In genomic region chr4:22412013-22412412, GRCh38 we compare ENCODE assay signal across 40 cellular contexts.
"Had no signal": no experiment of that assay in that cellular context is flagged by ENCODE, and none has a peak within 500 bp of the region (broad histone marks: within the 10 kb centered on the region; RNA-seq: fewer than 3 reads in every experiment).

No MANE protein-coding gene starts in this region.

- H3K27me3 Mint-ChIP-seq: activated naive CD4-positive, alpha-beta T cell treated with anti-CD3 and anti-CD28 coated beads, Interleukin-2, amount 10 ng/mL, durations not matched to agents 7 days and 5 days; activated naive CD4-positive, alpha-beta T cell treated with anti-CD3 and anti-CD28 coated beads, Interleukin-2, amount 50 U/mL, for 24 hours; activated naive CD8-positive, alpha-beta T cell; activated naive CD8-positive, alpha-beta T cell treated with anti-CD3 and anti-CD28 coated beads for 36 hours; activated naive CD8-positive, alpha-beta T cell treated with anti-CD3 and anti-CD28 coated beads, Interleukin-2, amount 10 ng/mL, durations not matched to agents 7 days and 5 days; activated naive CD8-positive, alpha-beta T cell treated with anti-CD3 and anti-CD28 coated beads, Interleukin-2, amount 50 U/mL, for 24 hours; activated T-cell treated with anti-CD3 and anti-CD28 coated beads, Interleukin-2, amount 50 U/mL, for 24 hours; activated T-helper 17 cell treated with anti-CD3 and anti-CD28 coated beads, Interleukin-2, amount 50 U/mL, for 72 hours; brain; central memory CD8-positive, alpha-beta T cell had no signal

- H3K36me3 ChIP-seq: adrenal gland, brain microvascular endothelial cell, breast epithelium had no signal

- FAIRE-seq: astrocyte, bronchial epithelial cell had no signal

- H3K27ac Mint-ChIP-seq: activated naive CD4-positive, alpha-beta T cell treated with anti-CD3 and anti-CD28 coated beads for 36 hours; activated naive CD4-positive, alpha-beta T cell treated with anti-CD3 and anti-CD28 coated beads, Interleukin-2, amount 10 ng/mL, durations not matched to agents 7 days and 5 days; activated naive CD4-positive, alpha-beta T cell treated with anti-CD3 and anti-CD28 coated beads, Interleukin-2, amount 50 U/mL, for 24 hours; activated naive CD4-positive, alpha-beta T cell treated with anti-CD3 and anti-CD28 coated beads, Interleukin-2, amount 50 U/mL, for 72 hours; activated naive CD8-positive, alpha-beta T cell; activated naive CD8-positive, alpha-beta T cell treated with anti-CD3 and anti-CD28 coated beads for 36 hours; activated naive CD8-positive, alpha-beta T cell treated with anti-CD3 and anti-CD28 coated beads, Interleukin-2, amount 10 ng/mL, durations not matched to agents 7 days and 5 days; activated naive CD8-positive, alpha-beta T cell treated with anti-CD3 and anti-CD28 coated beads, Interleukin-2, amount 50 U/mL, for 24 hours; activated T-cell treated with anti-CD3 and anti-CD28 coated beads, Interleukin-2, amount 50 U/mL, for 24 hours; activated T-cell treated with anti-CD3 and anti-CD28 coated beads, Interleukin-2, amount 50 U/mL, for 72 hours; activated T-helper 1 cell treated with anti-CD3 and anti-CD28 coated beads, Interleukin-12 subunit alpha, Interleukin-12 subunit beta, Interleukin-2, Interleukin-4 antibody, amounts not matched to agents 30 ng/mL and 10 ng/mL and 1 ng/mL, durations not matched to agents 14 hours and 24 hours and 36 hours; activated T-helper 17 cell treated with anti-CD3 and anti-CD28 coated beads, Interleukin-2, amount 50 U/mL, for 72 hours; activated T-helper 2 cell treated with anti-CD3 and anti-CD28 coated beads, Interferon-gamma antibody, Interleukin-2, Interleukin-4, amounts not matched to agents 10 μg/mL and 5 μg/mL and 100 μg/mL, durations not matched to agents 14 hours and 24 hours and 36 hours; brain had no signal

- H3K4me3 Mint-ChIP-seq: activated naive CD4-positive, alpha-beta T cell treated with anti-CD3 and anti-CD28 coated beads for 36 hours; activated naive CD4-positive, alpha-beta T cell treated with anti-CD3 and anti-CD28 coated beads, Interleukin-2, amount 10 ng/mL, durations not matched to agents 7 days and 5 days; activated naive CD4-positive, alpha-beta T cell treated with anti-CD3 and anti-CD28 coated beads, Interleukin-2, amount 50 U/mL, for 24 hours; activated naive CD8-positive, alpha-beta T cell; activated naive CD8-positive, alpha-beta T cell treated with anti-CD3 and anti-CD28 coated beads for 36 hours; activated naive CD8-positive, alpha-beta T cell treated with anti-CD3 and anti-CD28 coated beads, Interleukin-2, amount 10 ng/mL, durations not matched to agents 7 days and 5 days; activated naive CD8-positive, alpha-beta T cell treated with anti-CD3 and anti-CD28 coated beads, Interleukin-2, amount 50 U/mL, for 24 hours; activated T-cell treated with anti-CD3 and anti-CD28 coated beads, Interleukin-2, amount 50 U/mL, for 24 hours; activated T-cell treated with anti-CD3 and anti-CD28 coated beads, Interleukin-2, amount 50 U/mL, for 4 hours; activated T-cell treated with anti-CD3 and anti-CD28 coated beads, Interleukin-2, amount 50 U/mL, for 72 hours; activated T-helper 1 cell treated with anti-CD3 and anti-CD28 coated beads, Interleukin-12 subunit alpha, Interleukin-12 subunit beta, Interleukin-2, Interleukin-4 antibody, amounts not matched to agents 30 ng/mL and 10 ng/mL and 1 ng/mL, durations not matched to agents 14 hours and 24 hours and 36 hours; activated T-helper 17 cell treated with anti-CD3 and anti-CD28 coated beads, Interleukin-2, amount 50 U/mL, for 72 hours; brain; central memory CD8-positive, alpha-beta T cell had no signal

- H3K9me3 Mint-ChIP-seq: activated naive CD4-positive, alpha-beta T cell treated with anti-CD3 and anti-CD28 coated beads for 36 hours; activated naive CD4-positive, alpha-beta T cell treated with anti-CD3 and anti-CD28 coated beads, Interleukin-2, amount 10 ng/mL, durations not matched to agents 7 days and 5 days; activated naive CD4-positive, alpha-beta T cell treated with anti-CD3 and anti-CD28 coated beads, Interleukin-2, amount 50 U/mL, for 24 hours; activated naive CD4-positive, alpha-beta T cell treated with anti-CD3 and anti-CD28 coated beads, Interleukin-2, amount 50 U/mL, for 72 hours; activated naive CD8-positive, alpha-beta T cell treated with anti-CD3 and anti-CD28 coated beads for 36 hours; activated naive CD8-positive, alpha-beta T cell treated with anti-CD3 and anti-CD28 coated beads, Interleukin-2, amount 10 ng/mL, durations not matched to agents 7 days and 5 days; activated naive CD8-positive, alpha-beta T cell treated with anti-CD3 and anti-CD28 coated beads, Interleukin-2, amount 50 U/mL, for 24 hours; activated T-cell treated with anti-CD3 and anti-CD28 coated beads, Interleukin-2, amount 50 U/mL, for 24 hours; activated T-cell treated with anti-CD3 and anti-CD28 coated beads, Interleukin-2, amount 50 U/mL, for 4 hours; activated T-cell treated with anti-CD3 and anti-CD28 coated beads, Interleukin-2, amount 50 U/mL, for 72 hours; activated T-helper 1 cell treated with anti-CD3 and anti-CD28 coated beads, Interleukin-12 subunit alpha, Interleukin-12 subunit beta, Interleukin-2, Interleukin-4 antibody, amounts not matched to agents 30 ng/mL and 10 ng/mL and 1 ng/mL, durations not matched to agents 14 hours and 24 hours and 36 hours; activated T-helper 17 cell treated with anti-CD3 and anti-CD28 coated beads, Interleukin-2, amount 50 U/mL, for 72 hours; activated T-helper 2 cell treated with anti-CD3 and anti-CD28 coated beads, Interferon-gamma antibody, Interleukin-2, Interleukin-4, amounts not matched to agents 10 μg/mL and 5 μg/mL and 100 μg/mL, durations not matched to agents 14 hours and 24 hours and 36 hours; brain; central memory CD8-positive, alpha-beta T cell had no signal

- H3K27me3 ChIP-seq: adrenal gland, ascending aorta, body of pancreas, brain microvascular endothelial cell, breast epithelium, cardiac muscle cell had no signal

- H3K9me3 ChIP-seq: adrenal gland, ascending aorta, body of pancreas, breast epithelium had no signal

- ATAC-seq: activated naive CD4-positive, alpha-beta T cell treated with anti-CD3 and anti-CD28 coated beads, Interleukin-2, amount 50 U/mL, for 72 hours; activated naive CD8-positive, alpha-beta T cell treated with anti-CD3 and anti-CD28 coated beads, Interleukin-2, amount 50 U/mL, for 24 hours; activated T-cell treated with anti-CD3 and anti-CD28 coated beads, Interleukin-2, amount 50 U/mL, for 4 hours; activated T-cell treated with anti-CD3 and anti-CD28 coated beads, Interleukin-2, amount 50 U/mL, for 72 hours; activated T-helper 17 cell treated with anti-CD3 and anti-CD28 coated beads, Interleukin-2, amount 50 U/mL, for 72 hours; body of pancreas had no signal

- H3K36me3 Mint-ChIP-seq: activated naive CD4-positive, alpha-beta T cell treated with anti-CD3 and anti-CD28 coated beads, Interleukin-2, amount 10 ng/mL, durations not matched to agents 7 days and 5 days; activated naive CD4-positive, alpha-beta T cell treated with anti-CD3 and anti-CD28 coated beads, Interleukin-2, amount 50 U/mL, for 24 hours; activated naive CD4-positive, alpha-beta T cell treated with anti-CD3 and anti-CD28 coated beads, Interleukin-2, amount 50 U/mL, for 72 hours; activated naive CD8-positive, alpha-beta T cell; activated naive CD8-positive, alpha-beta T cell treated with anti-CD3 and anti-CD28 coated beads, Interleukin-2, amount 10 ng/mL, durations not matched to agents 7 days and 5 days had no signal

- H3K4me1 ChIP-seq: adrenal gland, ascending aorta, body of pancreas, breast epithelium had no signal

- H3K27ac ChIP-seq: adrenal gland, ascending aorta, body of pancreas, brain microvascular endothelial cell, breast epithelium, cardiac muscle cell had no signal

- H3K4me1 Mint-ChIP-seq: activated naive CD4-positive, alpha-beta T cell treated with anti-CD3 and anti-CD28 coated beads, Interleukin-2, amount 10 ng/mL, durations not matched to agents 7 days and 5 days; activated naive CD8-positive, alpha-beta T cell treated with anti-CD3 and anti-CD28 coated beads for 36 hours; activated naive CD8-positive, alpha-beta T cell treated with anti-CD3 and anti-CD28 coated beads, Interleukin-2, amount 10 ng/mL, durations not matched to agents 7 days and 5 days; activated T-helper 17 cell treated with anti-CD3 and anti-CD28 coated beads, Interleukin-2, amount 50 U/mL, for 72 hours; brain; central memory CD8-positive, alpha-beta T cell had no signal

- DNase-seq: activated effector memory CD4-positive, alpha-beta T cell treated with anti-CD3 and anti-CD28 coated beads, Interleukin-2, amount 50 U/mL, for 16 hours; activated effector memory CD4-positive, alpha-beta T cell treated with Interleukin-2 at 50 U/mL for 16 hours; activated gamma-delta T cell; activated gamma-delta T cell treated with Interleukin-2 at 50 U/mL for 16 hours; activated naive CD4-positive, alpha-beta T cell; activated naive CD4-positive, alpha-beta T cell treated with anti-CD3 and anti-CD28 coated beads for 36 hours; activated naive CD4-positive, alpha-beta T cell treated with anti-CD3 and anti-CD28 coated beads, Interleukin-2, amount 10 ng/mL, durations not matched to agents 7 days and 5 days; activated naive CD4-positive, alpha-beta T cell treated with anti-CD3 and anti-CD28 coated beads, Interleukin-2, amount 50 U/mL, for 16 hours; activated naive CD4-positive, alpha-beta T cell treated with Interleukin-2 at 50 U/mL for 16 hours; activated naive CD8-positive, alpha-beta T cell treated with anti-CD3 and anti-CD28 coated beads for 36 hours; activated naive CD8-positive, alpha-beta T cell treated with anti-CD3 and anti-CD28 coated beads, Interleukin-2, amount 10 ng/mL, durations not matched to agents 7 days and 5 days; activated naive CD8-positive, alpha-beta T cell treated with anti-CD3 and anti-CD28 coated beads, Interleukin-2, amount 50 U/mL, for 24 hours; activated T-cell treated with anti-CD3 and anti-CD28 coated beads for 4 hours; activated T-cell treated with anti-CD3 and anti-CD28 coated beads, Interleukin-2, amount 50 U/mL, for 1 hour; activated T-cell treated with anti-CD3 and anti-CD28 coated beads, Interleukin-2, amount 50 U/mL, for 24 hours; activated T-cell treated with anti-CD3 and anti-CD28 coated beads, Interleukin-2, amount 50 U/mL, for 4 hours; activated T-cell treated with anti-CD3 and anti-CD28 coated beads, Interleukin-2, amount 50 U/mL, for 48 hours; activated T-cell treated with anti-CD3 and anti-CD28 coated beads, Interleukin-2, amount 50 U/mL, for 72 hours; adrenal gland; amniotic stem cell; amygdala; anterior cingulate cortex; aorta; body of pancreas; brain microvascular endothelial cell; central memory CD4-positive, alpha-beta T cell; cerebellar nuclear complex had no signal

- H3K4me3 ChIP-seq: adrenal gland, ascending aorta, body of pancreas, breast epithelium, cardiac muscle cell had no signal
